ENCODE assay signal across 1 cellular context in the genomic region with DNA sequence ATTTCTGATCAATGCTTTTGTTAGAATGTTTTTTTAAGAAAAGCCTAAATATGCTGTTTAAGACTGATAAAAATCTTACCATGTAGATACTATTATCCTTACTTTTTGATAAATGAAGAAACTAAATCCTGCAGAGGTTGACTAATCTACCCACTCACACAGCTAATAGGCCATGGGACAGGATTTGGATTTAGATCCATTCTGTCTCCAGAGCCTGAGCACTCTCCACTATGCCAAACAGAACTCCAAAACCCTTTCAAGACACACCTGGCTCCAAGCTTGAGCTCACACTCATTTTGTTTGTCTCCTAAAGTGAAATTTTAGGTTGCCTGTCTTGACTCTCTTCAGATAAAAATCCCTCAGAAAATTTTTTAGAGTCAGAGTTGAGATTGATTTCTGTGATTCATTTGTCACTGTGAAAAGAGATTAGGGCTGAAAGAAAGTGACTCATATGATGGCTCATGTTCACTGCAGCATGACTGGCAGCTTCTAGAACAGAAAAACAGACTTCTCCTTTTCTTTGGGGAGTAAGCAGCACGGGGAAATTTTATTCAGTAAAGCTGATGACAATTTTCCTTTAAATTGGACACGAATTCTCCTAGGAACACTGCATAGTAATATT.
TF ChIP-seq lines count a peak whose summit lies in the region.

No MANE protein-coding gene starts in this region.

TF ChIP-seq in GM23338, 12 proteins besides CTCF, POLR2A, EP300 and RAD21 (continued from another document):
- TF ChIP-seq NANOG (IDR thresholded peaks at IDR 0.05; ENCODE audit: borderline replicate concordance), result no peak
